ENCODE assay signal across 23 cellular contexts in the genomic region with DNA sequence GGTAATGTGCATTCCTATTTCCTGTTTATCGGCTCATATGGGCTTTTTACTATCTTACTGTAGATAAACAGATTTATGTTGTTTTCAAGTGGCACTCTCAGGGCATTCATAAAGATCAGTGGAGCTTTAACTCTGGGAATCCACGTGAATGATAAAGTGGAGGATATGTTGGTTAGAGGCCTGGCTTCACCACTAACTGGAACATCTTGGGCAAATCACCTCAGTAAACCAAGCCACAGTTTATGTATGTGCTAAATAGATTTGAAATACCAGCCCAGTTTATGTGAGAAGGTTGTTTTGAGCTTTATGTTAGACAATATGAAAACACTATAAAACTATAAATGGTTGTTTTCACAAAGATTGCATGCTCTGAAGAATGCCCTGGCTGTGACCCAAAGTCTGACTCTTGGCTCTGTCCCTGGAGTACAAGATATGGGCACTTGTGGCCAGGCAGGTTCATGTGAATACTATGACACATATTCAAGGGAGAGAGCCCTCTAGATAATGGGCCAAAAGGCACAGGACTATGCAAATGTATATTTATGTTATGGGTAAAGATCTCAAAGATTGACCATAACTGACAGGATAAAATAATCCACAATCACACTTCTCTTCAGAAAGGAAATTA. TPM values are rescaled to one million over a fixed set of nuclear protein-coding genes. Genes with fewer than 3 reads are reported as not detected.
DNase-seq lines count a peak whose midpoint lies in the region; ATAC-seq and TF ChIP-seq lines count a peak whose summit lies in the region.
"Had no signal": no experiment of that assay in that cellular context is flagged by ENCODE, and none has a peak within 500 bp of the region (broad histone marks: within the 10 kb centered on the region; RNA-seq: fewer than 3 reads in every experiment).

No MANE protein-coding gene starts in this region.

- 36% methylated on average over 2 of the region's 2 CpGs for WGBS in SK-N-SH (ENCODE audit: low lambda C conversion rate)

- TF ChIP-seq CTCF in HFFc6 (IDR thresholded peaks at IDR 0.05) (no peak), SK-N-SH (IDR thresholded peaks at IDR 0.05) (no peak), fibroblast of pulmonary artery (IDR thresholded peaks at IDR 0.05; ENCODE audit: low read length, missing control alignments) (no peak)

- no peak overlapping the region for H2AFZ ChIP-seq in SK-N-SH (ENCODE audit: low read depth)

- H3K27me3 ChIP-seq in SK-N-SH (ENCODE audit: insufficient read depth) = peaks cover 16% of the 10 kb centered on the region; the same call in 1 of the 2 replicates
- H3K27me3 ChIP-seq: spleen had no signal

- H3K36me3 ChIP-seq in SK-N-SH (replicated peaks in 1 of 2; ENCODE audit: control insufficient read depth in 1 of 2, insufficient read depth in 2 of 2, low read length in 1 of 2) = no peaks in the 10 kb centered on the region
- H3K36me3 ChIP-seq: spleen had no signal

- CTCF ChIA-PET in SK-N-SH (lab: Yijun Ruan, JAX) = interaction anchor here (0.7 to 2.1 kb wide), 5 partner anchors 9 to 73 kb away, joined by 3 to 12 read pairs (median 4); no protein-coding TSS in a partner anchor

- no peaks in the 10 kb centered on the region for H3K36me3 Mint-ChIP-seq in HFFc6 (ENCODE audit: low read depth)
- H3K36me3 Mint-ChIP-seq: activated naive CD4-positive, alpha-beta T cell treated with anti-CD3 and anti-CD28 coated beads, Interleukin-2, amount 50 U/mL, for 72 hours; CD14-positive monocyte; mesothelial cell of epicardium had no signal

- no peaks in the 10 kb centered on the region for H3F3A ChIP-seq in SK-N-SH (replicated peaks; ENCODE audit: insufficient read depth)

- H3K9me3 ChIP-seq in SK-N-SH = no peaks in the 10 kb centered on the region
- H3K9me3 ChIP-seq: psoas muscle, spleen had no signal

- POLR2A ChIA-PET in SK-N-SH (lab: Yijun Ruan, JAX) = interaction anchor here (1.5 kb wide), 1 partner anchor 17 kb away, joined by 3 read pairs; no protein-coding TSS in a partner anchor

- no peaks in the 10 kb centered on the region for H3K79me2 ChIP-seq in SK-N-SH (ENCODE audit: insufficient read depth)

- peaks cover 2% of the 10 kb centered on the region; the same call in 1 of the 2 replicates for H3K4me1 Mint-ChIP-seq in HFFc6 (ENCODE audit: low read depth)
- H3K4me1 Mint-ChIP-seq: CD14-positive monocyte had no signal

- TF ChIP-seq EP300 in SK-N-SH (IDR thresholded peaks at IDR 0.05; ENCODE audit: borderline replicate concordance in 1 of 2, low read depth in 1 of 2, low read length in 1 of 2) = no peak

- no peak overlapping the region for H3K9ac ChIP-seq in SK-N-SH

- H3K4me3 ChIP-seq in SK-N-SH (ENCODE audit: low read depth in 2 of 2, low read length in 1 of 2) (no peak overlapping the region), fibroblast of pulmonary artery (replicated peaks; ENCODE audit: low read depth, low read length) (no peak overlapping the region)
- H3K4me3 ChIP-seq: psoas muscle, SK-N-MC, spleen had no signal

- H3K27ac Mint-ChIP-seq in HFFc6 = no peak overlapping the region
- H3K27ac Mint-ChIP-seq: activated naive CD4-positive, alpha-beta T cell treated with anti-CD3 and anti-CD28 coated beads, Interleukin-2, amount 50 U/mL, for 72 hours; activated T-cell treated with anti-CD3 and anti-CD28 coated beads, Interleukin-2, amount 50 U/mL, for 72 hours; CD14-positive monocyte; mesothelial cell of epicardium; nephron had no signal

- H3K9me2 ChIP-seq in SK-N-SH = no peaks in the 10 kb centered on the region

- H3K27ac ChIP-seq in SK-N-SH (ENCODE audit: low read depth in 2 of 2, low read length in 1 of 2) = peak overlapping the region in 1 of 2 experiments; percentile 70; a peak in 2 of 4 replicates
- H3K27ac ChIP-seq: psoas muscle, SK-N-MC, spleen had no signal

- H3K27me3 Mint-ChIP-seq in HFFc6 (ENCODE audit: insufficient read depth) = peaks cover 45% of the 10 kb centered on the region

- no peaks in the 10 kb centered on the region for H4K20me1 ChIP-seq in SK-N-SH (ENCODE audit: insufficient read depth)

- no peak for TF ChIP-seq RAD21 in SK-N-SH (IDR thresholded peaks at IDR 0.05; ENCODE audit: low read length)

- H3K4me1 ChIP-seq in SK-N-SH (ENCODE audit: control insufficient read depth in 1 of 2, insufficient read depth in 2 of 2, low read depth in 1 of 2, low read length in 1 of 2) = peaks cover 0 to 63% of the 10 kb centered on the region in 2 experiments; a peak in 2 of 4 replicates
- H3K4me1 ChIP-seq: psoas muscle, spleen had no signal

- H3K9me3 Mint-ChIP-seq in HFFc6 = no peaks in the 10 kb centered on the region
- H3K9me3 Mint-ChIP-seq: activated naive CD4-positive, alpha-beta T cell treated with anti-CD3 and anti-CD28 coated beads, Interleukin-2, amount 50 U/mL, for 72 hours; activated T-cell treated with anti-CD3 and anti-CD28 coated beads, Interleukin-2, amount 50 U/mL, for 72 hours; H9; mesothelial cell of epicardium; nephron had no signal

- peak; percentile 34 for DNase-seq in A172 (ENCODE audit: low spot score)
- DNase-seq in HFFc6 = peak; percentile 10
- no peak for DNase-seq in SK-N-SH
- peak; percentile 74 for DNase-seq in fibroblast of pulmonary artery (ENCODE audit: low read depth)
- no peak for DNase-seq in NCI-H1417 treated with DMSO at 0.1 percent for 48 hours (lab: John Stamatoyannopoulos, UW)
- DNase-seq in NCI-H1436 (lab: John Stamatoyannopoulos, UW) = no peak
- DNase-seq in NCI-H2107 treated with DMSO at 0.1 percent for 48 hours (lab: John Stamatoyannopoulos, UW; ENCODE audit: unreplicated experiment) = no peak
- DNase-seq: activated CD4-positive, CD25-positive, alpha-beta regulatory T cell treated with anti-CD3 and anti-CD28 coated beads, Interleukin-2, amount 50 U/mL, for 72 hours; activated T-cell treated with anti-CD3 and anti-CD28 coated beads, Interleukin-2, amount 50 U/mL, for 72 hours; DMS 273 treated with DMSO at 0.1 percent for 48 hours; H9; NCI-H2171 treated with DMSO at 0.1 percent for 48 hours; psoas muscle; spleen; substantia nigra; T-helper 9 cell had no signal

- no peak overlapping the region for H3K4me2 ChIP-seq in SK-N-SH

- no peak for ATAC-seq in GM18498 (IDR thresholded peaks at IDR 0.05; ENCODE audit: unreplicated experiment)
- ATAC-seq: activated naive CD4-positive, alpha-beta T cell treated with anti-CD3 and anti-CD28 coated beads, Interleukin-2, amount 50 U/mL, for 72 hours; activated T-cell treated with anti-CD3 and anti-CD28 coated beads, Interleukin-2, amount 50 U/mL, for 72 hours; psoas muscle had no signal

- no peak overlapping the region for H3K4me3 Mint-ChIP-seq in HFFc6
- H3K4me3 Mint-ChIP-seq: activated T-cell treated with anti-CD3 and anti-CD28 coated beads, Interleukin-2, amount 50 U/mL, for 72 hours; CD14-positive monocyte; H9; mesothelial cell of epicardium; nephron had no signal

TF ChIP-seq in SK-N-SH, 30 proteins besides CTCF, POLR2A, EP300 and RAD21:
- TF ChIP-seq GATA2 (CRISPR knock-in tag; IDR thresholded peaks at IDR 0.05) (0 out of 2 replicates have a peak, but pooled peaks have one; percentile 23), MXI1 (IDR thresholded peaks at IDR 0.05; ENCODE audit: low read depth, low read length) (no peak)

RNA-seq across cellular contexts. Expression of gene FAM163A, which starts 36.7 kb away (rescaled TPM):
- total RNA-seq in A172 (2014; rRNA removed; shearing (Covaris generic)) = 0.10 and 0.24 TPM in 2 replicates
- total RNA-seq in HFFc6 (2021; fragmentation: NEBNext Ultra II Directional; extraction: Animal tissue kit (Norgen Biotek cat#: 25700)) = not detected
- polyA plus RNA-seq in SK-N-SH (2012; rRNA removed) = 0.43 and 1.1 TPM in 2 replicates
- 0.80 and 1.4 TPM in 2 replicates for polyA plus RNA-seq in SK-N-SH (2012; cell fraction: cytosol; rRNA removed)
- polyA plus RNA-seq in SK-N-SH (2012; cell fraction: nucleus; rRNA removed) = 1.1 and 1.8 TPM in 2 replicates
- total RNA-seq: activated CD8-positive, alpha-beta memory T cell treated with anti-CD3 and anti-CD28 coated beads for 36 hours; activated naive CD4-positive, alpha-beta T cell treated with anti-CD3 and anti-CD28 coated beads, Interleukin-2, amount 50 U/mL, for 72 hours; activated T-cell treated with anti-CD3 and anti-CD28 coated beads, Interleukin-2, amount 50 U/mL, for 72 hours had no signal
- polyA plus RNA-seq: CD14-positive monocyte had no signal

Comparison
In these comparisons a context has a peak if more than half of its experiments do, and no peak if none do; other contexts are left out.
1. DNase-seq: peak in A172 (single experiment), HFFc6 (single experiment) and fibroblast of pulmonary artery (single experiment); none in SK-N-SH (single experiment), NCI-H1417 treated with DMSO at 0.1 percent for 48 hours (single experiment), NCI-H1436 (single experiment) and NCI-H2107 treated with DMSO at 0.1 percent for 48 hours (single experiment).